ENCODE assay signal across 15 cellular contexts in the genomic region with DNA sequence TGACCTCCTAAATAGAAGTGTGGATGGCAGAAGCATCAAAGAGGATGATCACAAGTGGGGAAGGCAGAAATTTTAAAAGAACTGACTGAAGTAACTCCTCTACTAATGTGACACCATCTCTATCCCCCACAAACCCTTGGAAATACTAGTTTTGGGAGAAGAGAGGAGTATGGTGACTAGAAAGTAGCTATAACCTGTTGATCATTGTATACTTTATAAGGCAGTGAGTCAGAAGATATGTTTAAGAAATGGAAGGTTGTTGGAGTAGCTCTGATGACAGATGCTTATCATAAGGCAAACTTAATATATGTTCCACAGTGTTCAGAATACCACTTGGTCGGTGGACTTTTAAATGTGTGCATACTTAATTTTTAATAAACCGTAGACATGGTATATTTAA.
"Had no signal": no experiment of that assay in that cellular context is flagged by ENCODE, and none has a peak within 500 bp of the region (broad histone marks: within the 10 kb centered on the region; RNA-seq: fewer than 3 reads in every experiment).

No MANE protein-coding gene starts in this region.

- H3K27me3 ChIP-seq: cardiac muscle cell, foreskin keratinocyte, heart left ventricle, right atrium auricular region, thyroid gland had no signal

- H3K27me3 Mint-ChIP-seq: activated CD8-positive, alpha-beta memory T cell treated with anti-CD3 and anti-CD28 coated beads, Interleukin-2, amount 10 ng/mL, durations not matched to agents 7 days and 5 days had no signal

- H3K36me3 ChIP-seq: cardiac muscle cell, heart left ventricle, right atrium auricular region, thyroid gland had no signal

- FAIRE-seq: colon, islet of Langerhans, urothelium cell line had no signal

- H3K4me1 ChIP-seq: foreskin keratinocyte had no signal

- H3K9me3 ChIP-seq: heart left ventricle, right atrium auricular region, thyroid gland had no signal

- DNase-seq: activated CD4-positive, alpha-beta T cell treated with anti-CD3 and anti-CD28 coated beads for 1 hour; activated CD4-positive, alpha-beta T cell treated with anti-CD3 and anti-CD28 coated beads, Interleukin-2, amount 50 U/mL, for 48 hours; activated CD8-positive, alpha-beta memory T cell treated with anti-CD3 and anti-CD28 coated beads, Interleukin-2, amount 10 ng/mL, durations not matched to agents 7 days and 5 days; activated gamma-delta T cell; activated T-cell treated with anti-CD3 and anti-CD28 coated beads, Interleukin-2, amount 50 U/mL, for 4 hours; foreskin keratinocyte; heart left ventricle; thyroid gland had no signal

- H3K4me3 ChIP-seq: cardiac muscle cell, heart left ventricle, right atrium auricular region, skin epidermis, thyroid gland had no signal

- H3K27ac Mint-ChIP-seq: activated CD8-positive, alpha-beta memory T cell treated with anti-CD3 and anti-CD28 coated beads, Interleukin-2, amount 10 ng/mL, durations not matched to agents 7 days and 5 days had no signal

- H3K9me3 Mint-ChIP-seq: activated T-cell treated with anti-CD3 and anti-CD28 coated beads, Interleukin-2, amount 50 U/mL, for 4 hours had no signal

- H3K27ac ChIP-seq: cardiac muscle cell, foreskin keratinocyte, heart left ventricle, right atrium auricular region, skin epidermis, thyroid gland had no signal

- H3K4me3 Mint-ChIP-seq: activated CD8-positive, alpha-beta memory T cell treated with anti-CD3 and anti-CD28 coated beads, Interleukin-2, amount 10 ng/mL, durations not matched to agents 7 days and 5 days; activated T-cell treated with anti-CD3 and anti-CD28 coated beads, Interleukin-2, amount 50 U/mL, for 4 hours had no signal

- ATAC-seq: activated CD8-positive, alpha-beta memory T cell treated with anti-CD3 and anti-CD28 coated beads, Interleukin-2, amount 10 ng/mL, durations not matched to agents 7 days and 5 days; activated T-cell treated with anti-CD3 and anti-CD28 coated beads, Interleukin-2, amount 50 U/mL, for 4 hours; foreskin keratinocyte; heart left ventricle; left lobe of liver had no signal
